Comparison of ENCODE assay signal across 8 cellular contexts in the genomic region with DNA sequence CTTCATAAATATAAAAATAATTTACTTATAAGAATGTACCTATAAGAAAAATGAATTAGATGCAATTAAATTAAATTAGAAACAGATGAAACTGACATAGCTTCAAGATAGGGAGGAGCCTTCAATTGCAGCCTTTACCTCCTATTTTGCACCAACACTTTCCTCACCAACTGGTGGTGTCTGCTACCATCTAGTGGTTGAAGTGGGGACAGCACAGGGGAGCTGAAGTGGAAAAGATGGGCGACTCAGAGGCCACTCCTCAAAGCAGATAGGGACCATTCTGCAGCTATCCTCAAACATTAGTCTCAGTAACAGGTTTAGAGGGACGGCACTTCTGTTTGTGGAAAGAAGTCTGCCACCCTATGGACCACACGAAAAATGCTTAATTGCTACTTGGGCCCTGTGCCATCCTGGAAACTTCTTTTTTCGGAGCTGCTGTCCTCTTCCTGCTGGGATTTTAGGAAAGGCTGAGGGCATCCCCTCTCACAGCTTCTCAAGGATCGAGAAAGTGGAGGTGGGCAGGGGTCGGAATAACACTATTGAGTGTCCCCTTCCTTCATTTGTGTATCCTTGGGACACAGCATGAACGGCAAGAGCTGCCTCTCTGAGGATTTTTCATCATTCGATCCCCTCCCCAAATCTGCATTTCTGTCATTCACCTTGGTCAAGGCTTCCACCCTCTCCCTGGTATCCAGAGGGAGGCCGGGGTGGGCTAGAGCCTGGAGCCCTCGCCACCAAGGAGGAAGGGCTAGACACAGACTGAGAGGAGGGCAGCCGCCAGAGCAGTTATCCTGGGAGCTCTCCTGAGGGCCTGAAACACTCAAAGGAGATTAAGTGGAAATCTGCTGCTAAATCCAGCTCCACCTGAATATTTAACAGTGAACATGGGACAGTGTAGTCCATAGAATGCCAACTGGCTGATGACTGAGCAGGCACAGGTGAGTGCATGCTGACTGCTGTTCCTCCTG. TPM values are rescaled to one million over a fixed set of nuclear protein-coding genes. Genes with fewer than 3 reads are reported as not detected.
DNase-seq lines count a peak whose midpoint lies in the region; ATAC-seq and TF ChIP-seq lines count a peak whose summit lies in the region.

No MANE protein-coding gene starts in this region.

- H3K27me3 Mint-ChIP-seq in activated CD8-positive, alpha-beta T cell treated with anti-CD3 and anti-CD28 coated beads, Interleukin-2, amount 10 ng/mL, durations not matched to agents 7 days and 5 days (ENCODE audit: low read depth): no peaks in the 10 kb centered on the region
- peaks cover 9 to 18% of the 10 kb centered on the region in 2 donors for H3K27me3 Mint-ChIP-seq in effector memory CD8-positive, alpha-beta T cell
- no peaks in the 10 kb centered on the region for H3K27me3 Mint-ChIP-seq in mesothelial cell of epicardium (ENCODE audit: low read depth)

- H3K4me3 Mint-ChIP-seq in activated CD8-positive, alpha-beta T cell treated with anti-CD3 and anti-CD28 coated beads, Interleukin-2, amount 10 ng/mL, durations not matched to agents 7 days and 5 days: no peak overlapping the region
- no peak overlapping the region for H3K4me3 Mint-ChIP-seq in effector memory CD8-positive, alpha-beta T cell
- no peak overlapping the region for H3K4me3 Mint-ChIP-seq in mesothelial cell of epicardium

- H3K36me3 Mint-ChIP-seq in activated CD8-positive, alpha-beta T cell treated with anti-CD3 and anti-CD28 coated beads, Interleukin-2, amount 10 ng/mL, durations not matched to agents 7 days and 5 days (ENCODE audit: low read depth): no peaks in the 10 kb centered on the region
- H3K36me3 Mint-ChIP-seq in effector memory CD8-positive, alpha-beta T cell (ENCODE audit: insufficient read depth): no peaks in the 10 kb centered on the region
- no peaks in the 10 kb centered on the region for H3K36me3 Mint-ChIP-seq in mesothelial cell of epicardium

- CTCF ChIA-PET in activated CD8-positive, alpha-beta T cell treated with anti-CD3 and anti-CD28 coated beads, Interleukin-2, amount 10 ng/mL, durations not matched to agents 7 days and 5 days (lab: Charles Lee): interaction anchor here (0.5 to 4.4 kb wide), 64 partner anchors 9 to 626 kb away, joined by 3 to 92 read pairs (median 4); a partner anchor contains a TSS

- no peak overlapping the region for H3K27ac Mint-ChIP-seq in activated CD8-positive, alpha-beta T cell treated with anti-CD3 and anti-CD28 coated beads, Interleukin-2, amount 10 ng/mL, durations not matched to agents 7 days and 5 days
- H3K27ac Mint-ChIP-seq in effector memory CD8-positive, alpha-beta T cell: no peak overlapping the region
- H3K27ac Mint-ChIP-seq in mesothelial cell of epicardium: no peak overlapping the region

- no peaks in the 10 kb centered on the region for H3K9me3 Mint-ChIP-seq in activated CD8-positive, alpha-beta T cell treated with anti-CD3 and anti-CD28 coated beads, Interleukin-2, amount 10 ng/mL, durations not matched to agents 7 days and 5 days (ENCODE audit: insufficient read depth)
- no peaks in the 10 kb centered on the region for H3K9me3 Mint-ChIP-seq in effector memory CD8-positive, alpha-beta T cell
- H3K9me3 Mint-ChIP-seq in mesothelial cell of epicardium: no peaks in the 10 kb centered on the region

- POLR2A ChIA-PET in activated CD8-positive, alpha-beta T cell treated with anti-CD3 and anti-CD28 coated beads, Interleukin-2, amount 10 ng/mL, durations not matched to agents 7 days and 5 days (lab: Charles Lee): interaction anchor here (0.6 to 0.9 kb wide), 2 partner anchors 122 to 846 kb away, joined by 3 read pairs; no protein-coding TSS in a partner anchor

- ATAC-seq in activated CD8-positive, alpha-beta T cell treated with anti-CD3 and anti-CD28 coated beads, Interleukin-2, amount 10 ng/mL, durations not matched to agents 7 days and 5 days: peak; percentile 88
- peak; percentile 98 for ATAC-seq in effector memory CD8-positive, alpha-beta T cell (replicated peaks)
- ATAC-seq in GM18498 (IDR thresholded peaks at IDR 0.05; ENCODE audit: unreplicated experiment): no peak

- DNase-seq in EH (ENCODE audit: low read depth): peak; percentile 81
- peak; percentile 74 for DNase-seq in HT1080 (ENCODE audit: low read depth)
- peak; percentile 28 for DNase-seq in NK-92 (lab: John Stamatoyannopoulos, UW; ENCODE audit: unreplicated experiment)
- peak; percentile 88 for DNase-seq in activated CD8-positive, alpha-beta T cell treated with anti-CD3 and anti-CD28 coated beads, Interleukin-2, amount 10 ng/mL, durations not matched to agents 7 days and 5 days
- peak; percentile 87 to 92 (median 88) for DNase-seq in effector memory CD8-positive, alpha-beta T cell
- peak; percentile 65 to 92 for DNase-seq in mesothelial cell of epicardium (ENCODE audit: low spot score in 2 of 2, unreplicated experiment in 2 of 2)
- peak; percentile 45 to 72 for DNase-seq in stimulated activated CD8-positive, alpha-beta memory T cell treated with anti-CD3 and anti-CD28 coated beads, Interleukin-2, amount 100 ng/mL, for 48 hours (ENCODE audit: low read depth in 2 of 2)

- TF ChIP-seq CTCF in mesothelial cell of epicardium (IDR thresholded peaks at IDR 0.05; ENCODE audit: unreplicated experiment): peak; percentile 88

- no peaks in the 10 kb centered on the region for H3K4me1 Mint-ChIP-seq in activated CD8-positive, alpha-beta T cell treated with anti-CD3 and anti-CD28 coated beads, Interleukin-2, amount 10 ng/mL, durations not matched to agents 7 days and 5 days (ENCODE audit: low read depth)
- H3K4me1 Mint-ChIP-seq in effector memory CD8-positive, alpha-beta T cell (ENCODE audit: low read depth in 2 of 2): no peaks in the 10 kb centered on the region
- peaks cover 19% of the 10 kb centered on the region for H3K4me1 Mint-ChIP-seq in mesothelial cell of epicardium

RNA-seq across cellular contexts. Expression of a gene that starts 9.6 kb away (rescaled TPM):
- total RNA-seq in HT1080 (2014; rRNA removed; shearing (Covaris generic)): not detected in 2 replicates
- polyA plus RNA-seq in HT1080 (2015; cell fraction: cytosol; rRNA removed): not detected in 2 replicates
- not detected in 2 replicates for polyA plus RNA-seq in HT1080 (2015; cell fraction: nucleus; rRNA removed)
- total RNA-seq in activated CD8-positive, alpha-beta T cell treated with anti-CD3 and anti-CD28 coated beads, Interleukin-2, amount 10 ng/mL, durations not matched to agents 7 days and 5 days: not detected
- total RNA-seq in mesothelial cell of epicardium: 0.69 to 1.3 TPM (median 0.95 TPM) in 3 replicates

RNA-seq across cellular contexts. Expression of a gene that starts 53.0 kb away (rescaled TPM):
- 166 and 210 TPM in 2 replicates for total RNA-seq in HT1080 (2014; rRNA removed; shearing (Covaris generic))
- polyA plus RNA-seq in HT1080 (2015; cell fraction: cytosol; rRNA removed): 184 and 240 TPM in 2 replicates
- polyA plus RNA-seq in HT1080 (2015; cell fraction: nucleus; rRNA removed): 65.9 and 78.7 TPM in 2 replicates
- total RNA-seq in activated CD8-positive, alpha-beta T cell treated with anti-CD3 and anti-CD28 coated beads, Interleukin-2, amount 10 ng/mL, durations not matched to agents 7 days and 5 days: 100 to 1,000 TPM; 123 TPM
- 96.5 to 106 TPM (median 97.8 TPM) in 3 replicates for total RNA-seq in mesothelial cell of epicardium

RNA-seq across cellular contexts. Expression of a gene that starts 58.4 kb away (rescaled TPM):
- not detected in 2 replicates for total RNA-seq in HT1080 (2014; rRNA removed; shearing (Covaris generic))
- polyA plus RNA-seq in HT1080 (2015; cell fraction: cytosol; rRNA removed): 0.03 TPM in 2 replicates
- polyA plus RNA-seq in HT1080 (2015; cell fraction: nucleus; rRNA removed): not detected in 2 replicates
- total RNA-seq in activated CD8-positive, alpha-beta T cell treated with anti-CD3 and anti-CD28 coated beads, Interleukin-2, amount 10 ng/mL, durations not matched to agents 7 days and 5 days: not detected
- total RNA-seq in mesothelial cell of epicardium: not detected in 3 replicates

Comparison
In these comparisons a context has a peak if more than half of its experiments do, and no peak if none do; other contexts are left out.
1. DNase-seq: peak in every context shown above with its lines; median percentile 88 in activated CD8-positive, alpha-beta T cell treated with anti-CD3 and anti-CD28 coated beads, Interleukin-2, amount 10 ng/mL, durations not matched to agents 7 days and 5 days; 88 in effector memory CD8-positive, alpha-beta T cell; 81 in EH; 78 in mesothelial cell of epicardium; 74 in HT1080; 58 in stimulated activated CD8-positive, alpha-beta memory T cell treated with anti-CD3 and anti-CD28 coated beads, Interleukin-2, amount 100 ng/mL, for 48 hours; 28 in NK-92.